ENCODE assay signal across 22 cellular contexts in genomic region chr7:123265853-123266252, GRCh38.
A peak's percentile ranks its signal among the peaks of the same experiment; 100 is the strongest.
DNase-seq lines count a peak whose midpoint lies in the region; ATAC-seq, FAIRE-seq and TF ChIP-seq lines count a peak whose summit lies in the region.
"Had no signal": no experiment of that assay in that cellular context is flagged by ENCODE, and none has a peak within 500 bp of the region (broad histone marks: within the 10 kb centered on the region; RNA-seq: fewer than 3 reads in every experiment).

No MANE protein-coding gene starts in this region.

- no peak for TF ChIP-seq CTCF in D721Med (IDR thresholded peaks at IDR 0.05; ENCODE audit: insufficient read depth, missing control alignments)
- no peak for TF ChIP-seq CTCF in GM12878 (IDR thresholded peaks at IDR 0.05 in 2 of 3, conservative IDR thresholded peaks at IDR 0.05 in 1 of 3; ENCODE audit: control insufficient read depth in 2 of 3, extremely low read depth in 1 of 3, insufficient read depth in 1 of 3, low read depth in 3 of 3, low read length in 3 of 3)
- TF ChIP-seq CTCF in bronchial epithelial cell (IDR thresholded peaks at IDR 0.05; ENCODE audit: insufficient read depth, low read length, severe bottlenecking): no peak

- FAIRE-seq in D721Med (lab: Jason Lieb, UNC) (peak; percentile 76), GM12878 (lab: Jason Lieb, UNC) (peak; percentile 23), bronchial epithelial cell (lab: Jason Lieb, UNC) (no peak)
- FAIRE-seq: A204.1, GM12891, GM19239 had no signal

- H3K36me3 ChIP-seq in GM12878 (ENCODE audit: control insufficient read depth in 2 of 2, insufficient read depth in 2 of 2, low read length in 1 of 2) (no peaks in the 10 kb centered on the region), bronchial epithelial cell (ENCODE audit: control insufficient read depth, insufficient read depth, low read length) (no peaks in the 10 kb centered on the region)
- H3K36me3 ChIP-seq: BE2C, BLaER1 had no signal

- in situ Hi-C loops in GM12878 (cut with MboI): no loop called here

- H4K20me1 ChIP-seq in GM12878 (ENCODE audit: control insufficient read depth, insufficient read depth): no peaks in the 10 kb centered on the region
- H4K20me1 ChIP-seq: BLaER1 had no signal

- no peaks in the 10 kb centered on the region for H3K79me2 ChIP-seq in GM12878 (ENCODE audit: control insufficient read depth, insufficient read depth, low read length)

- no peak for DNase-seq in D721Med (ENCODE audit: insufficient read length, low spot score)
- DNase-seq in GM12878 (ENCODE audit: low read depth, low spot score): no peak
- peak; percentile 50 for DNase-seq in bronchial epithelial cell (ENCODE audit: low read depth)
- DNase-seq in iris pigment epithelial cell (ENCODE audit: low read depth): peak; percentile 24
- no peak for DNase-seq in NCI-H524 (lab: John Stamatoyannopoulos, UW)
- DNase-seq: 8988T; ACHN; BE2C; C1 segment of cervical spinal cord; CD4-positive, alpha-beta memory T cell; CD4-positive, CD25-positive, alpha-beta regulatory T cell; CD8-positive, alpha-beta memory T cell; COR-L47; DND-41; EL; GDM1 had no signal

- POLR2A ChIA-PET in GM12878 (lab: Charles Lee): no interaction called here

- no peak overlapping the region for H3K4me3 ChIP-seq in GM12878
- no peak overlapping the region for H3K4me3 ChIP-seq in bronchial epithelial cell (ENCODE audit: low read depth, low read length)
- H3K4me3 ChIP-seq: BLaER1 had no signal

- no peak for ATAC-seq in GM12878
- ATAC-seq in HG03571 (IDR thresholded peaks at IDR 0.05; ENCODE audit: unreplicated experiment): no peak
- no peak for ATAC-seq in HG02678 (IDR thresholded peaks at IDR 0.05; ENCODE audit: unreplicated experiment)

- H3K9me3 ChIP-seq in GM12878 (replicated peaks; ENCODE audit: control insufficient read depth, insufficient read depth, low read length): no peaks in the 10 kb centered on the region
- H3K9me3 ChIP-seq: BE2C, BLaER1 had no signal

- SMC1A ChIA-PET in GM12878 (lab: Charles Lee; ENCODE audit: uncharacterized antibody, unreplicated experiment): no interaction called here

- H3K27me3 ChIP-seq in GM12878 (replicated peaks in 1 of 2; ENCODE audit: control insufficient read depth in 2 of 2, insufficient read depth in 2 of 2, low read length in 1 of 2): no peaks in the 10 kb centered on the region; a peak in 1 of 4 replicates
- H3K27me3 ChIP-seq in bronchial epithelial cell (ENCODE audit: control insufficient read depth, insufficient read depth, low read length): no peaks in the 10 kb centered on the region
- H3K27me3 ChIP-seq: BE2C, BLaER1 had no signal

- H3K4me2 ChIP-seq in GM12878 (ENCODE audit: control insufficient read depth, insufficient read depth): no peak overlapping the region
- H3K4me2 ChIP-seq: BLaER1 had no signal

- no peak overlapping the region for H2AFZ ChIP-seq in GM12878 (ENCODE audit: control insufficient read depth, low read depth, low read length)

- TF ChIP-seq POLR2A in GM12878 (IDR thresholded peaks at IDR 0.05; ENCODE audit: low read depth, low read length): no peak

- H3K27ac ChIP-seq in GM12878 (ENCODE audit: control insufficient read depth, insufficient read depth): no peak overlapping the region
- H3K27ac ChIP-seq: BLaER1 had no signal

- WGBS in GM12878 (ENCODE audit: insufficient coverage, insufficient replicate concordance, low lambda C conversion rate, missing lambda C conversion rate): 6% methylated on average over 1 of the region's 1 CpG

- CTCF ChIA-PET in GM12878 (lab: Yijun Ruan, JAX): no interaction called here

- no peak for TF ChIP-seq EP300 in GM12878 (IDR thresholded peaks at IDR 0.05; ENCODE audit: borderline replicate concordance in 1 of 2, control insufficient read depth in 1 of 2, low read depth in 2 of 2, low read length in 2 of 2)

- RAD21 ChIA-PET in GM12878 (lab: Charles Lee; ENCODE audit: unreplicated experiment): no interaction called here

- BruUV-seq in GM12878 (replicated peaks; lab: Mats Ljungman, UMichigan): no TSS peak

- no peak overlapping the region for H3K9ac ChIP-seq in GM12878 (ENCODE audit: control insufficient read depth, insufficient read depth, low read length)
- H3K9ac ChIP-seq: BLaER1 had no signal

- no peak for TF ChIP-seq RAD21 in GM12878 (IDR thresholded peaks at IDR 0.05; ENCODE audit: insufficient read depth, low read depth, low read length)

- intact Hi-C loops in GM12878 (cut with micrococcal nuclease; ENCODE audit: unreplicated experiment): no loop called here

- H3K4me1 ChIP-seq in GM12878 (ENCODE audit: control insufficient read depth, insufficient read depth, low read length): no peaks in the 10 kb centered on the region
- H3K4me1 ChIP-seq: BE2C, BLaER1 had no signal

TF ChIP-seq in GM12878, 131 proteins besides CTCF, POLR2A, EP300 and RAD21:
- TF ChIP-seq HDGF (IDR thresholded peaks at IDR 0.05): no peak
- no peak for TF ChIP-seq SREBF2 (IDR thresholded peaks at IDR 0.05; ENCODE audit: low read length)
- no peak for TF ChIP-seq ZBTB40 (IDR thresholded peaks at IDR 0.05; ENCODE audit: borderline replicate concordance)

Comparison
In these comparisons a context has a peak if more than half of its experiments do, and no peak if none do; other contexts are left out.
1. DNase-seq: peak in bronchial epithelial cell (single experiment) and iris pigment epithelial cell (single experiment); none in D721Med (single experiment), GM12878 (single experiment) and NCI-H524 (0 of 2).